In the genomic region with DNA sequence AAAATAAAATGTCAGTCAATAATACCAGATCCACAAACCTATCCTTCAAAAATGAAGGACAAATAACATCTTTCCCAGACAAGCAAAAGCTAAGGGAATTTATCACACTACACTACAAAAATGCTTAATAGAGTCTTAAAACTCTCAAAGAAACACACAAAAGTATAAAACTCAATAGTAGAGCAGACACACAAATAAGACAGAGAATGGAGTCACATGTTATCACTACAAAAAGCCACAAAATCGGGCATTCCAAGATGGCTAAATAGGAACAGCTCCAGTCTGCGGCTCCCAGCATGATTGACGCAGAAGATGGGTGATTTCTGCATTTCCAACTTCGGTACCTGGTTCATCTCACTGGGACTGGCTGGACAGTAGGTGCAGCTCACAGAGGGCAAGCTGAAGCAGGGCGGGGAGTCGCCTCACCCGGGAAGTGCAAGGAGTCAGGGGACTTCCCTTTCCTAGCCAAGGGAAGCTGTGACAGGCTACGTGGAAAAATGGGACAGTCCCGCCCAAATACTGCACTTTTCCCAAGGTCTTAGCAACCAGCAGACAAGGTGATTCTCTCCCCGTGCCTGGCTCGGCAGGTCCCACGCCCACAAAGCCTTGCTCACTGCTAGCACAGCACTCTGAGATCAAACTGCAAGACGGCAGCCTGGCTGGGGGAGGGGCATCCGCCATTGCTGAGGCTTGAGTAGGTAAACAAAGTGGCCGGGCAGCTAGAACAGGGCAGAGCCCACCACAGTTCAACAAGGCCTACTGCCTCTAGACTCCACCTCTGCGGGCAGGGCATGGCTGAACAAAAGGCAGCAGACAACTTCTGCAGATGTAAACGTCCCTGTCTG, we compare ENCODE assay signal across 1 cellular context.
A peak's percentile ranks its signal among the peaks of the same experiment; 100 is the strongest.
TF ChIP-seq lines count a peak whose summit lies in the region.

No MANE protein-coding gene starts in this region.

TF ChIP-seq in H1, 55 proteins besides CTCF, POLR2A, EP300 and RAD21 (continued from another document):
- TF ChIP-seq CBX8 (IDR thresholded peaks at IDR 0.05; ENCODE audit: borderline replicate concordance, low read depth, low read length) (no peak), YY1 (IDR thresholded peaks at IDR 0.05; ENCODE audit: low read depth, low read length) (peak; percentile 86), HDAC2 (IDR thresholded peaks at IDR 0.05; ENCODE audit: borderline replicate concordance in 1 of 2, low read depth in 2 of 2, low read length in 2 of 2) (no peak), RBBP5 (IDR thresholded peaks at IDR 0.05; ENCODE audit: borderline replicate concordance, low read depth, low read length) (peak; percentile 52; the same call in 1 of the 2 replicates), KDM4A (IDR thresholded peaks at IDR 0.05; ENCODE audit: low read depth, low read length, severe bottlenecking) (peak; percentile 28), KDM5A (IDR thresholded peaks at IDR 0.05; ENCODE audit: low read length) (no peak), POU5F1 (IDR thresholded peaks at IDR 0.05; ENCODE audit: low read depth, low read length) (no peak), SRF (IDR thresholded peaks at IDR 0.05; ENCODE audit: low read depth, low read length) (no peak), BRCA1 (IDR thresholded peaks at IDR 0.05; ENCODE audit: low read depth, low read length) (no peak), JUN (IDR thresholded peaks at IDR 0.05; ENCODE audit: low read depth, low read length) (no peak), PHF8 (conservative IDR thresholded peaks at IDR 0.05; ENCODE audit: low read depth, low read length) (no peak), TCF12 (IDR thresholded peaks at IDR 0.05; ENCODE audit: low read depth, low read length) (no peak), CEBPB (IDR thresholded peaks at IDR 0.05; ENCODE audit: low read depth, low read length) (no peak), TEAD4 (IDR thresholded peaks at IDR 0.05; ENCODE audit: low read depth, low read length) (no peak), ASH2L (IDR thresholded peaks at IDR 0.05; ENCODE audit: low read length) (peak; percentile 85), TBP (IDR thresholded peaks at IDR 0.05; ENCODE audit: low read depth, low read length) (no peak), JUND (IDR thresholded peaks at IDR 0.05; ENCODE audit: low read length) (no peak), SP4 (IDR thresholded peaks at IDR 0.05; ENCODE audit: low read length) (no peak), SIX5 (IDR thresholded peaks at IDR 0.05; ENCODE audit: low read depth, low read length) (no peak), BACH1 (IDR thresholded peaks at IDR 0.05; ENCODE audit: low read length) (no peak), FOSL1 (IDR thresholded peaks at IDR 0.05; ENCODE audit: insufficient read depth, low read depth, low read length) (no peak)
- TF ChIP-seq, protein P1, sequence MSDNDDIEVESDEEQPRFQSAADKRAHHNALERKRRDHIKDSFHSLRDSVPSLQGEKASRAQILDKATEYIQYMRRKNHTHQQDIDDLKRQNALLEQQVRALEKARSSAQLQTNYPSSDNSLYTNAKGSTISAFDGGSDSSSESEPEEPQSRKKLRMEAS (IDR thresholded peaks at IDR 0.05): no peak
- TF ChIP-seq, protein P2, sequence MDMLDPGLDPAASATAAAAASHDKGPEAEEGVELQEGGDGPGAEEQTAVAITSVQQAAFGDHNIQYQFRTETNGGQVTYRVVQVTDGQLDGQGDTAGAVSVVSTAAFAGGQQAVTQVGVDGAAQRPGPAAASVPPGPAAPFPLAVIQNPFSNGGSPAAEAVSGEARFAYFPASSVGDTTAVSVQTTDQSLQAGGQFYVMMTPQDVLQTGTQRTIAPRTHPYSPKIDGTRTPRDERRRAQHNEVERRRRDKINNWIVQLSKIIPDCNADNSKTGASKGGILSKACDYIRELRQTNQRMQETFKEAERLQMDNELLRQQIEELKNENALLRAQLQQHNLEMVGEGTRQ (IDR thresholded peaks at IDR 0.05; ENCODE audit: low read length): no peak
